ENCODE assay signal across 17 cellular contexts in the genomic region with DNA sequence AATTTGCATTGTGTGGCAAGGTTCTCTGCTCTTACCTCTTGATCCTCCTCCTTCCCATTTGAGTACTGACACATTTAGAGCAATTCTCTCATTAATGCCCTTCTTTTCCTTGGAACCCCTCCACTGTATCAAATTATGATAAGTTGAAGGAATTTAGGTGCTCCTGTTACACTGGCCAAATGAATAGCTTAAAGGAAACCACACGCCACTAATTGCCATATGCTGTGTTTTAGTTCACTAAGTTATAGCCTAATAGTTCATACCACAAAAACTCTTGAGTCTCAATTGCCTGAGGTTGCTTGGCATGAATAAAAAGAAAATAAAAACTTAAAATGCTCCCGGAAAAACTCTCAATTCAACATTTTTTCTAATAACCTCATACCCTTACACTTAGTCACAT.
DNase-seq lines count a peak whose midpoint lies in the region; ATAC-seq and TF ChIP-seq lines count a peak whose summit lies in the region.
"Had no signal": no experiment of that assay in that cellular context is flagged by ENCODE, and none has a peak within 500 bp of the region (broad histone marks: within the 10 kb centered on the region; RNA-seq: fewer than 3 reads in every experiment).

No MANE protein-coding gene starts in this region.

- in situ Hi-C loops in astrocyte of the cerebellum (cut with HindIII; ENCODE audit: low sequenced_read_pairs), result no loop called here

- DNase-seq in left ventricle myocardium inferior (no peak), Right ventricle myocardium inferior (ENCODE audit: missing footprints) (no peak), NCI-H2107 (lab: John Stamatoyannopoulos, UW) (peak; percentile 2), astrocyte of the cerebellum (ENCODE audit: low read depth) (peak; percentile 9), NCI-H2081 treated with DMSO at 0.1 percent for 48 hours (lab: John Stamatoyannopoulos, UW) (no peak)
- DNase-seq in stimulated activated CD4-positive, alpha-beta T cell treated with anti-CD3 and anti-CD28 coated beads, Interleukin-4, amount 100 ng/mL, for 1 hour, result no peak
- DNase-seq in activated T-cell treated with anti-CD3 and anti-CD28 coated beads, Interleukin-2, amount 50 U/mL, for 24 hours, result no peak
- DNase-seq: Calu3; CD8-positive, alpha-beta T cell; GF-D8; GOT3; H7; HFFc6 had no signal

- no peaks in the 10 kb centered on the region for H3K27me3 Mint-ChIP-seq in activated T-cell treated with anti-CD3 and anti-CD28 coated beads, Interleukin-2, amount 50 U/mL, for 24 hours
- H3K27me3 Mint-ChIP-seq: B cell had no signal

- H3K36me3 Mint-ChIP-seq in activated T-cell treated with anti-CD3 and anti-CD28 coated beads, Interleukin-2, amount 50 U/mL, for 24 hours (ENCODE audit: low read depth), result no peaks in the 10 kb centered on the region
- H3K36me3 Mint-ChIP-seq: CD8-positive, alpha-beta T cell had no signal

- no peak overlapping the region for H3K27ac ChIP-seq in left ventricle myocardium inferior (replicated peaks)
- H3K27ac ChIP-seq: BLaER1 treated with 17β-estradiol and CSF1 and Interleukin-3, amounts not matched to agents 10 nM and 100 nM; HL-60 had no signal

- no peaks in the 10 kb centered on the region for H3K36me3 ChIP-seq in left ventricle myocardium inferior
- H3K36me3 ChIP-seq: BLaER1 treated with 17β-estradiol and CSF1 and Interleukin-3, amounts not matched to agents 10 nM and 100 nM had no signal

- H3K27me3 ChIP-seq in left ventricle myocardium inferior (ENCODE audit: low read depth), result no peaks in the 10 kb centered on the region
- H3K27me3 ChIP-seq: BLaER1 treated with 17β-estradiol and CSF1 and Interleukin-3, amounts not matched to agents 10 nM and 100 nM had no signal

- no peak overlapping the region for H3K4me3 Mint-ChIP-seq in activated T-cell treated with anti-CD3 and anti-CD28 coated beads, Interleukin-2, amount 50 U/mL, for 24 hours
- H3K4me3 Mint-ChIP-seq: B cell; CD8-positive, alpha-beta T cell; HFFc6 had no signal

- H3K4me3 ChIP-seq in left ventricle myocardium inferior (peak overlapping the region; percentile 21), astrocyte of the cerebellum (ENCODE audit: low read depth, low read length) (no peak overlapping the region)
- H3K4me3 ChIP-seq: BLaER1 treated with 17β-estradiol and CSF1 and Interleukin-3, amounts not matched to agents 10 nM and 100 nM had no signal

- peaks cover 2% of the 10 kb centered on the region for H3K9me3 Mint-ChIP-seq in activated T-cell treated with anti-CD3 and anti-CD28 coated beads, Interleukin-2, amount 50 U/mL, for 24 hours

- no peaks in the 10 kb centered on the region for H3K9me3 ChIP-seq in left ventricle myocardium inferior (replicated peaks)
- H3K9me3 ChIP-seq: BLaER1 treated with 17β-estradiol and CSF1 and Interleukin-3, amounts not matched to agents 10 nM and 100 nM had no signal

- intact Hi-C loops in left ventricle myocardium inferior (cut with micrococcal nuclease) (no loop called here), Right ventricle myocardium inferior (cut with DNase I) (no loop called here)

- H3K4me1 Mint-ChIP-seq in activated T-cell treated with anti-CD3 and anti-CD28 coated beads, Interleukin-2, amount 50 U/mL, for 24 hours (ENCODE audit: low read depth), result no peaks in the 10 kb centered on the region
- H3K4me1 Mint-ChIP-seq: B cell had no signal

- no peak for TF ChIP-seq CTCF in left ventricle myocardium inferior (IDR thresholded peaks at IDR 0.05; ENCODE audit: borderline replicate concordance)
- no peak for TF ChIP-seq CTCF in astrocyte of the cerebellum (IDR thresholded peaks at IDR 0.05; ENCODE audit: low read depth, low read length, missing control alignments)

- H3K27ac Mint-ChIP-seq in activated T-cell treated with anti-CD3 and anti-CD28 coated beads, Interleukin-2, amount 50 U/mL, for 24 hours, result no peak overlapping the region
- H3K27ac Mint-ChIP-seq: B cell; CD8-positive, alpha-beta T cell; HFFc6 had no signal

- H3K4me1 ChIP-seq in left ventricle myocardium inferior, result no peaks in the 10 kb centered on the region
- H3K4me1 ChIP-seq: BLaER1 treated with 17β-estradiol and CSF1 and Interleukin-3, amounts not matched to agents 10 nM and 100 nM had no signal

- ATAC-seq in Right ventricle myocardium inferior, result no peak
- ATAC-seq: CD8-positive, alpha-beta T cell; HCT116 had no signal

Comparison
In these comparisons a context has a peak if more than half of its experiments do, and no peak if none do; other contexts are left out.
1. DNase-seq: peak in NCI-H2107 (single experiment) and astrocyte of the cerebellum (single experiment); none in left ventricle myocardium inferior (single experiment), Right ventricle myocardium inferior (single experiment), stimulated activated CD4-positive, alpha-beta T cell treated with anti-CD3 and anti-CD28 coated beads, Interleukin-4, amount 100 ng/mL, for 1 hour (single experiment), NCI-H2081 treated with DMSO at 0.1 percent for 48 hours (single experiment) and activated T-cell treated with anti-CD3 and anti-CD28 coated beads, Interleukin-2, amount 50 U/mL, for 24 hours (single experiment).